In genomic region chr17:81550830-81551457, GRCh38 we compare ENCODE assay signal across 8 cellular contexts. TPM values are rescaled to one million over a fixed set of nuclear protein-coding genes. Genes with fewer than 3 reads are reported as not detected.
DNase-seq lines count a peak whose midpoint lies in the region; ATAC-seq and TF ChIP-seq lines count a peak whose summit lies in the region.

No MANE protein-coding gene starts in this region.

- no peak for ATAC-seq in naive thymus-derived CD4-positive, alpha-beta T cell
- no peak for ATAC-seq in GM18511 (IDR thresholded peaks at IDR 0.05; ENCODE audit: unreplicated experiment)
- no peak for ATAC-seq in GM18868 (IDR thresholded peaks at IDR 0.05; ENCODE audit: unreplicated experiment)

- peak overlapping the region; percentile 87 for H3K4me2 ChIP-seq in MM.1S (ENCODE audit: low read depth, low read length)

- no peak for DNase-seq in BE2C
- no peak for DNase-seq in MM.1S
- no peak for DNase-seq in naive thymus-derived CD4-positive, alpha-beta T cell
- DNase-seq in RKO (ENCODE audit: low spot score): no peak
- DNase-seq in stimulated activated CD4-positive, alpha-beta T cell treated with anti-CD3 and anti-CD28 coated beads, Interleukin-4, amount 100 ng/mL, for 24 hours: no peak

- H3K36me3 Mint-ChIP-seq in naive thymus-derived CD4-positive, alpha-beta T cell: peaks cover 0 to 12% (median 6%) of the 10 kb centered on the region in 5 donors

- H3K9me2 ChIP-seq in MM.1S (replicated peaks; ENCODE audit: insufficient read depth, low read length): no peaks in the 10 kb centered on the region

- peaks cover 36% of the 10 kb centered on the region for H3K36me3 ChIP-seq in BE2C
- H3K36me3 ChIP-seq in MM.1S (replicated peaks; ENCODE audit: insufficient read depth, low read length): no peaks in the 10 kb centered on the region
- peaks cover 4 to 39% of the 10 kb centered on the region in 2 donors for H3K36me3 ChIP-seq in duodenal mucosa (ENCODE audit: control insufficient read depth in 1 of 2, insufficient read depth in 2 of 2, low read length in 2 of 2)
- H3K36me3 ChIP-seq in naive thymus-derived CD4-positive, alpha-beta T cell (ENCODE audit: control insufficient read depth in 2 of 3, insufficient read depth in 3 of 3, low read length in 3 of 3): peaks cover 0 to 38% (median 6%) of the 10 kb centered on the region in 3 experiments

- H3F3A ChIP-seq in MM.1S (ENCODE audit: insufficient read depth, low read length): peaks cover 22% of the 10 kb centered on the region

- H3K9me3 Mint-ChIP-seq in naive thymus-derived CD4-positive, alpha-beta T cell: no peaks in the 10 kb centered on the region

- H4K20me1 ChIP-seq in MM.1S (ENCODE audit: insufficient read depth, low read length): no peaks in the 10 kb centered on the region

- H3K9ac ChIP-seq in MM.1S (ENCODE audit: low read length) (peak overlapping the region; percentile 77; the same call in 1 of the 2 replicates), duodenal mucosa (ENCODE audit: low read depth in 1 of 2, low read length in 2 of 2) (peak overlapping the region; percentile 61 to 64)

- H3K79me2 ChIP-seq in MM.1S (ENCODE audit: low read length): peaks cover 27% of the 10 kb centered on the region

- H3K4me3 Mint-ChIP-seq in naive thymus-derived CD4-positive, alpha-beta T cell: peak overlapping the region; percentile 77 to 93 (median 86)

- no peak overlapping the region for H2AFZ ChIP-seq in MM.1S (ENCODE audit: low read length)

- CTCF ChIA-PET in naive thymus-derived CD4-positive, alpha-beta T cell (lab: Charles Lee): interaction anchor here (1.4 kb wide), 1 partner anchor 31 kb away, joined by 4 read pairs; no protein-coding TSS in a partner anchor

- POLR2A ChIA-PET in naive thymus-derived CD4-positive, alpha-beta T cell (lab: Charles Lee): interaction anchor here (1.8 to 6.0 kb wide), 4 partner anchors 14 to 40 kb away, joined by 3 to 65 read pairs (median 18); partner anchors contain the start of gene ACTG1

- no peaks in the 10 kb centered on the region for H3K27me3 Mint-ChIP-seq in naive thymus-derived CD4-positive, alpha-beta T cell

- H3K9me3 ChIP-seq in BE2C (no peaks in the 10 kb centered on the region), MM.1S (replicated peaks; ENCODE audit: insufficient read depth, low read length) (no peaks in the 10 kb centered on the region), duodenal mucosa (ENCODE audit: control insufficient read depth in 1 of 2, low read length in 2 of 2) (no peaks in the 10 kb centered on the region)
- H3K9me3 ChIP-seq in naive thymus-derived CD4-positive, alpha-beta T cell (ENCODE audit: control insufficient read depth in 2 of 3, low read length in 3 of 3): no peaks in the 10 kb centered on the region

- intact Hi-C loops in naive thymus-derived CD4-positive, alpha-beta T cell (cut with micrococcal nuclease): loop anchor here (5.0 to 10.0 kb wide), 5 partner anchors 131 to 1289 kb away; partner anchors contain the start of genes ARL16 (in 1 of the 2), HGS (in 1 of the 2), MRPL12 (in 1 of the 2) and RNF213 (in 1 of the 2)

- peaks cover 16 to 41% (median 36%) of the 10 kb centered on the region in 7 donors for H3K4me1 Mint-ChIP-seq in naive thymus-derived CD4-positive, alpha-beta T cell

- peak overlapping the region in 7 of 9 donors; percentile 37 to 84 (median 64) for H3K27ac Mint-ChIP-seq in naive thymus-derived CD4-positive, alpha-beta T cell

- TF ChIP-seq CTCF in BE2C (IDR thresholded peaks at IDR 0.05; ENCODE audit: low read depth, low read length): no peak
- TF ChIP-seq CTCF in MM.1S (IDR thresholded peaks at IDR 0.05; ENCODE audit: low read length): no peak

- H3K4me3 ChIP-seq in BE2C (ENCODE audit: low read depth, low read length): peak overlapping the region; percentile 88
- peak overlapping the region; percentile 83 for H3K4me3 ChIP-seq in MM.1S (ENCODE audit: low read length)
- H3K4me3 ChIP-seq in duodenal mucosa (ENCODE audit: low read depth in 1 of 2, low read length in 2 of 2): peak overlapping the region; percentile 81 to 90
- peak overlapping the region; percentile 77 for H3K4me3 ChIP-seq in naive thymus-derived CD4-positive, alpha-beta T cell (ENCODE audit: low read length)

- H3K27ac ChIP-seq in MM.1S (ENCODE audit: low read length) (no peak overlapping the region), duodenal mucosa (ENCODE audit: low read depth, low read length) (no peak overlapping the region)
- peak overlapping the region; percentile 95 for H3K27ac ChIP-seq in naive thymus-derived CD4-positive, alpha-beta T cell (ENCODE audit: low read depth, low read length)

- H3K27me3 ChIP-seq in BE2C (no peaks in the 10 kb centered on the region), MM.1S (replicated peaks; ENCODE audit: insufficient read depth, low read length) (no peaks in the 10 kb centered on the region), duodenal mucosa (ENCODE audit: control insufficient read depth in 1 of 2, insufficient read depth in 2 of 2, low read length in 2 of 2) (no peaks in the 10 kb centered on the region)
- no peaks in the 10 kb centered on the region for H3K27me3 ChIP-seq in naive thymus-derived CD4-positive, alpha-beta T cell (ENCODE audit: control insufficient read depth in 2 of 2, insufficient read depth in 2 of 2, low read length in 2 of 2)

- H3K4me1 ChIP-seq in BE2C (no peaks in the 10 kb centered on the region), MM.1S (ENCODE audit: low read length) (peaks cover 16% of the 10 kb centered on the region; the same call in 1 of the 2 replicates), duodenal mucosa (ENCODE audit: control insufficient read depth in 1 of 2, insufficient read depth in 2 of 2, low read length in 2 of 2) (peaks cover 18 to 31% of the 10 kb centered on the region in 2 donors)
- peaks cover 17% of the 10 kb centered on the region in 2 donors for H3K4me1 ChIP-seq in naive thymus-derived CD4-positive, alpha-beta T cell (ENCODE audit: control insufficient read depth in 2 of 2, insufficient read depth in 2 of 2, low read length in 2 of 2)

RNA-seq across cellular contexts. Expression of gene FAAP100, which starts 1.2 kb away (rescaled TPM):
- polyA plus RNA-seq in BE2C (2012; ENCODE audit: insufficient read depth, insufficient read length, low read depth): 43.0 TPM
- total RNA-seq in naive thymus-derived CD4-positive, alpha-beta T cell: 10 to 100 TPM; 28.8 to 57.0 (median 43.6) TPM
- 10 to 100 TPM in 1 of 2 donors, 1 to 10 TPM in 1; 9.0 to 20.1 TPM for polyA plus RNA-seq in naive thymus-derived CD4-positive, alpha-beta T cell

RNA-seq across cellular contexts. Expression of gene FSCN2, which starts 22.8 kb away (rescaled TPM):
- polyA plus RNA-seq in BE2C (2012; ENCODE audit: insufficient read depth, insufficient read length, low read depth): 2.4 TPM
- 1 to 10 TPM in 2 of 5 experiments, under 1 TPM in 3; 0.56 to 1.6 (median 0.70) TPM for total RNA-seq in naive thymus-derived CD4-positive, alpha-beta T cell
- not detected for polyA plus RNA-seq in naive thymus-derived CD4-positive, alpha-beta T cell

RNA-seq across cellular contexts. Expression of gene ACTG1, which starts 38.3 kb away (rescaled TPM):
- 2,263 TPM for polyA plus RNA-seq in BE2C (2012; ENCODE audit: insufficient read depth, insufficient read length, low read depth)
- total RNA-seq in naive thymus-derived CD4-positive, alpha-beta T cell: 1,000 to 10,000 TPM in 4 of 5 experiments, 100 to 1,000 TPM in 1; 971 to 4,639 (median 1,185) TPM
- polyA plus RNA-seq in naive thymus-derived CD4-positive, alpha-beta T cell: 1,000 to 10,000 TPM; 1,098 to 1,433 TPM
